Comparison of ENCODE assay signal across 2 cellular contexts in the genomic region with DNA sequence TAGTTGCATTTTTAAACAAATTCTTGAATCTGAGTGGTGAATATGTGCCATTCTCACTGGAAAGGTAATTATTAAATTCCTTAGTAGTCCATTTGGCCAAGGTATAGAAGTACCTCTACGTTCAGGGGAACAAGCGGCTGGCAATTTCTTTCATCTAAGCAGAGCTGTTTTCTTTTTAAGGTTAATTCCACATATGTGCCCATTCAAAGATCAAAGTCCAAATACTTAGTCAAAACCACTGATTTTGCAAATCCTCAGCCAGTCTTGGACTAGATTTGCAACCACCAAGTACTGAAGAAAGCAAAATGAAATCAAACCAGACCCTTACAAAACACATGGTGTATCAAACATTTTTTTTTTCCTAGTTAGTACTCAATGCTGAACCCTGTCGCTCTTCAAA.
TF ChIP-seq lines count a peak whose summit lies in the region.

No MANE protein-coding gene starts in this region.

TF ChIP-seq in GM12878, 131 proteins besides CTCF, POLR2A, EP300 and RAD21 (continued from another document):
- TF ChIP-seq MEF2B (IDR thresholded peaks at IDR 0.05; ENCODE audit: partially characterized antibody, poor library complexity, severe bottlenecking): peak; percentile 15

TF ChIP-seq in HepG2, 621 proteins besides CTCF, POLR2A, EP300 and RAD21:
- TF ChIP-seq KMT2B (CRISPR knock-in tag; IDR thresholded peaks at IDR 0.05): no peak
- no peak for TF ChIP-seq TAF1 (CRISPR knock-in tag; IDR thresholded peaks at IDR 0.05)
- peak; percentile 47; the same call in 1 of the 2 replicates for TF ChIP-seq HNF4A (CRISPR knock-in tag; IDR thresholded peaks at IDR 0.05)
- no peak for TF ChIP-seq ZBTB3 (CRISPR knock-in tag; IDR thresholded peaks at IDR 0.05; ENCODE audit: borderline replicate concordance, low read depth)
- TF ChIP-seq ZNF17 (CRISPR knock-in tag; IDR thresholded peaks at IDR 0.05): no peak
- TF ChIP-seq GZF1 (CRISPR knock-in tag; IDR thresholded peaks at IDR 0.05): no peak
